In the genomic region with DNA sequence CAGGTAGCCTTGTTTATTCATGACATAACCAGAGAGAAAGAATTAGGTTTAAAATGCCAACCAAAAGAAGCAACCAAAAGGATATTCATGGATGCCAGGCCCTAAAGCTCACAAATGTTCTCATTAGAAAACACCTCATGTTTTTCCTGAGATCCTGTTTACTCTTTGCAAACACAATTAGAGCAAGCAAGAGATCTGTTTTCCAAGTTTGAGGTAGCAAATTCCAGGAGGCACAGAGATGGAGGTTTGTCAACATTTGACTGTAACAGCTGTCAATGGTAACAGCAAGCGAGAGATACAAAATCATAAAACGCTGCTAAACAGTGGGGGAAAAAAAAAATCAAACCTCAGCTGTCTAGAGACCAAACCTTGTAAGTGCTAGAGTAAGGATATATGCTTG, we compare ENCODE assay signal across 1 cellular context.
TF ChIP-seq lines count a peak whose summit lies in the region.

No MANE protein-coding gene starts in this region.

TF ChIP-seq in H1, 55 proteins besides CTCF, POLR2A, EP300 and RAD21:
- TF ChIP-seq RFX5 (IDR thresholded peaks at IDR 0.05; ENCODE audit: borderline replicate concordance, low read depth, low read length) (no peak), RBBP5 (IDR thresholded peaks at IDR 0.05; ENCODE audit: borderline replicate concordance, low read depth, low read length) (no peak), RNF2 (IDR thresholded peaks at IDR 0.05; ENCODE audit: borderline replicate concordance, low read depth, low read length, missing control alignments, poor library complexity, severe bottlenecking) (no peak), SUZ12 (IDR thresholded peaks at IDR 0.05; ENCODE audit: low read length) (no peak), ZNF274 (IDR thresholded peaks at IDR 0.05; ENCODE audit: borderline replicate concordance, extremely low read depth, low read length) (no peak), BRCA1 (IDR thresholded peaks at IDR 0.05; ENCODE audit: low read depth, low read length) (no peak), SP1 (IDR thresholded peaks at IDR 0.05; ENCODE audit: low read depth, low read length) (no peak), ASH2L (IDR thresholded peaks at IDR 0.05; ENCODE audit: low read length) (no peak), KDM4A (IDR thresholded peaks at IDR 0.05; ENCODE audit: low read depth, low read length, severe bottlenecking) (no peak), HDAC2 (IDR thresholded peaks at IDR 0.05; ENCODE audit: borderline replicate concordance in 1 of 2, low read depth in 2 of 2, low read length in 2 of 2) (no peak)
- TF ChIP-seq, protein P1, sequence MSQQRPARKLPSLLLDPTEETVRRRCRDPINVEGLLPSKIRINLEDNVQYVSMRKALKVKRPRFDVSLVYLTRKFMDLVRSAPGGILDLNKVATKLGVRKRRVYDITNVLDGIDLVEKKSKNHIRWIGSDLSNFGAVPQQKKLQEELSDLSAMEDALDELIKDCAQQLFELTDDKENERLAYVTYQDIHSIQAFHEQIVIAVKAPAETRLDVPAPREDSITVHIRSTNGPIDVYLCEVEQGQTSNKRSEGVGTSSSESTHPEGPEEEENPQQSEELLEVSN (IDR thresholded peaks at IDR 0.05), result no peak
